In genomic region chr5:43555895-43556606, GRCh38 we compare ENCODE assay signal across 8 cellular contexts. TPM values are rescaled to one million over a fixed set of nuclear protein-coding genes. Genes with fewer than 3 reads are reported as not detected.
DNase-seq lines count a peak whose midpoint lies in the region; ATAC-seq and TF ChIP-seq lines count a peak whose summit lies in the region.

No MANE protein-coding gene starts in this region.

- no peak overlapping the region for H3K23ac ChIP-seq in trophoblast cell (ENCODE audit: low read length)

- peaks cover 11% of the 10 kb centered on the region for H3K79me1 ChIP-seq in trophoblast cell (ENCODE audit: low read length)

- intact Hi-C loops in cardiac septum (cut with DNase I) (loop anchor here (2.0 to 5.0 kb wide), 3 partner anchors 39 to 75 kb away; partner anchors contain the start of genes C5orf34 and TMEM267), transverse colon (cut with DNase I; ENCODE audit: low total_unique reads) (loop anchor here (10.0 kb wide), 1 partner anchor 49 kb away; the partner anchor contains the start of gene NNT)

- H3K27ac ChIP-seq in trophoblast cell (ENCODE audit: low read depth, low read length) (peak overlapping the region; percentile 97), transverse colon (peak overlapping the region; percentile 96 to 99 (median 97))

- H4K91ac ChIP-seq in trophoblast cell (ENCODE audit: low read depth, low read length), result peak overlapping the region; percentile 99

- peak overlapping the region; percentile 100 for H4K8ac ChIP-seq in trophoblast cell (ENCODE audit: low read depth, low read length)

- H3K36me3 Mint-ChIP-seq in activated naive CD4-positive, alpha-beta T cell treated with anti-CD3 and anti-CD28 coated beads, Interleukin-2, amount 50 U/mL, for 24 hours, result no peaks in the 10 kb centered on the region

- H3K18ac ChIP-seq in trophoblast cell (ENCODE audit: low read length), result peak overlapping the region; percentile 100

- H2BK12ac ChIP-seq in trophoblast cell (ENCODE audit: low read length), result peak overlapping the region; percentile 35

- H2BK120ac ChIP-seq in trophoblast cell (ENCODE audit: insufficient read depth, low read length, poor library complexity), result peak overlapping the region; percentile 99

- peaks cover 10% of the 10 kb centered on the region for H3K4me1 Mint-ChIP-seq in activated naive CD4-positive, alpha-beta T cell treated with anti-CD3 and anti-CD28 coated beads, Interleukin-2, amount 50 U/mL, for 24 hours

- no peak for TF ChIP-seq POLR2A in transverse colon (IDR thresholded peaks at IDR 0.05)

- H3K9me3 ChIP-seq in trophoblast cell (ENCODE audit: insufficient read depth, low read depth, low read length), result no peaks in the 10 kb centered on the region
- no peaks in the 10 kb centered on the region for H3K9me3 ChIP-seq in transverse colon

- peak overlapping the region; percentile 100 for H3K9ac ChIP-seq in trophoblast cell (ENCODE audit: low read length)

- H3K4me3 Mint-ChIP-seq in activated naive CD4-positive, alpha-beta T cell treated with anti-CD3 and anti-CD28 coated beads, Interleukin-2, amount 50 U/mL, for 24 hours, result no peak overlapping the region

- H3K27me3 ChIP-seq in trophoblast cell (ENCODE audit: insufficient read depth, low read length) (no peaks in the 10 kb centered on the region), transverse colon (no peaks in the 10 kb centered on the region)

- no peak for TF ChIP-seq EP300 in transverse colon (IDR thresholded peaks at IDR 0.05; ENCODE audit: low read depth)

- H3K4me3 ChIP-seq in trophoblast cell (ENCODE audit: low read depth, low read length) (peak overlapping the region; percentile 100), transverse colon (peak overlapping the region; percentile 73 to 94 (median 86))

- TF ChIP-seq CTCF in transverse colon (IDR thresholded peaks at IDR 0.05), result no peak

- H3K79me2 ChIP-seq in trophoblast cell (ENCODE audit: control insufficient read depth, insufficient read depth, low read length, poor library complexity), result peaks cover 12% of the 10 kb centered on the region

- H3K9me3 Mint-ChIP-seq in activated naive CD4-positive, alpha-beta T cell treated with anti-CD3 and anti-CD28 coated beads, Interleukin-2, amount 50 U/mL, for 24 hours, result no peaks in the 10 kb centered on the region

- H2BK5ac ChIP-seq in trophoblast cell (ENCODE audit: low read depth, low read length, poor library complexity), result peak overlapping the region; percentile 98

- H3K4me2 ChIP-seq in trophoblast cell (ENCODE audit: low read length), result peak overlapping the region; percentile 89

- peak overlapping the region; percentile 100 for H2AFZ ChIP-seq in trophoblast cell (ENCODE audit: insufficient read depth, low read length, poor library complexity)

- peak; percentile 3 for ATAC-seq in GM19351 (IDR thresholded peaks at IDR 0.05; ENCODE audit: unreplicated experiment)

- H3K14ac ChIP-seq in trophoblast cell (ENCODE audit: low read length), result peak overlapping the region; percentile 100

- in situ Hi-C loops in transverse colon (cut with MboI; ENCODE audit: low pct_ligation_motif_present in 1 of 4, low pct_unique_long_range_greater_than_20kb in 1 of 4, low sequenced_read_pairs in 3 of 4), result no loop called here

- H3K4me1 ChIP-seq in trophoblast cell (ENCODE audit: control insufficient read depth in 1 of 2, insufficient read depth in 2 of 2, low read length in 2 of 2), result peaks cover 2 to 3% of the 10 kb centered on the region in 2 experiments
- peaks cover 20 to 52% (median 24%) of the 10 kb centered on the region in 4 donors for H3K4me1 ChIP-seq in transverse colon

- peak overlapping the region; percentile 100 for H2AK5ac ChIP-seq in trophoblast cell (ENCODE audit: low read length)

- WGBS in trophoblast cell (ENCODE audit: extremely low coverage, insufficient coverage, insufficient read length), result no CpG with 5 or more reads among the region's 44 CpGs
- WGBS in transverse colon (ENCODE audit: low coverage in 1 of 2), 2 donors, result 1 to 3% methylated on average over 5 to 44 of the region's 44 CpGs

- peak overlapping the region; percentile 92 for H3K27ac Mint-ChIP-seq in activated naive CD4-positive, alpha-beta T cell treated with anti-CD3 and anti-CD28 coated beads, Interleukin-2, amount 50 U/mL, for 24 hours

- H3K4ac ChIP-seq in trophoblast cell (ENCODE audit: low read depth, low read length), result peak overlapping the region; percentile 100

- H3K36me3 ChIP-seq in trophoblast cell (ENCODE audit: control insufficient read depth in 1 of 2, insufficient read depth in 2 of 2, low read length in 2 of 2) (peaks cover 1 to 2% of the 10 kb centered on the region in 2 experiments), transverse colon (peaks cover 0 to 6% (median 3%) of the 10 kb centered on the region in 4 donors)

- DNase-seq in AG20443 (ENCODE audit: low spot score), result peak; percentile 78
- peak; percentile 35 for DNase-seq in HS-27A (ENCODE audit: low read depth)
- DNase-seq in RPMI8226, result peak; percentile 60
- peak; percentile 83 for DNase-seq in cardiac septum (ENCODE audit: low spot score)
- DNase-seq in trophoblast cell, result peak; percentile 1 to 35
- peak; percentile 66 for DNase-seq in transverse colon

- no peaks in the 10 kb centered on the region for H3K27me3 Mint-ChIP-seq in activated naive CD4-positive, alpha-beta T cell treated with anti-CD3 and anti-CD28 coated beads, Interleukin-2, amount 50 U/mL, for 24 hours

- H4K12ac ChIP-seq in trophoblast cell (ENCODE audit: low read depth, low read length), result peak overlapping the region; percentile 99

RNA-seq across cellular contexts. Expression of gene PAIP1, which starts 0.8 kb away (rescaled TPM):
- 118 TPM for total RNA-seq in cardiac septum
- 122 and 126 TPM in 2 replicates for polyA plus RNA-seq in trophoblast cell (2013)
- total RNA-seq in transverse colon, result 10 to 100 TPM; 17.1 to 61.4 (median 46.3) TPM

RNA-seq across cellular contexts. Expression of gene C5orf34, which starts 41.1 kb away (rescaled TPM):
- total RNA-seq in cardiac septum (0.22 TPM), transverse colon (1 to 10 TPM in 2 of 4 donors, under 1 TPM in 1, not detected in 1; 0.55 to 4.0 (median 3.2) TPM)
- polyA plus RNA-seq in trophoblast cell (2013), result 4.2 and 4.5 TPM in 2 replicates

RNA-seq across cellular contexts. Expression of gene NNT, which starts 46.9 kb away (rescaled TPM):
- total RNA-seq in cardiac septum, result 396 TPM
- polyA plus RNA-seq in trophoblast cell (2013), result 20.1 and 20.7 TPM in 2 replicates
- 10 to 100 TPM; 21.9 to 93.0 (median 48.8) TPM for total RNA-seq in transverse colon

Comparison
In these comparisons a context has a peak if more than half of its experiments do, and no peak if none do; other contexts are left out.
1. Peak in every context shown above with its lines: DNase-seq, ATAC-seq, H3K4me3 ChIP-seq and H3K27ac ChIP-seq.
2. DNase-seq: peak in every context shown above with its lines; median percentile 83 in cardiac septum; 78 in AG20443; 66 in transverse colon; 60 in RPMI8226; 35 in HS-27A; 18 in trophoblast cell.